In genomic region chr11:89489930-89490329, GRCh38 we compare ENCODE assay signal across 15 cellular contexts. TPM values are rescaled to one million over a fixed set of nuclear protein-coding genes. Genes with fewer than 3 reads are reported as not detected.
DNase-seq lines count a peak whose midpoint lies in the region; ATAC-seq and TF ChIP-seq lines count a peak whose summit lies in the region.
"Had no signal": no experiment of that assay in that cellular context is flagged by ENCODE, and none has a peak within 500 bp of the region (broad histone marks: within the 10 kb centered on the region; RNA-seq: fewer than 3 reads in every experiment).

No MANE protein-coding gene starts in this region.

- TF ChIP-seq CTCF in heart right ventricle (IDR thresholded peaks at IDR 0.05) (no peak), endodermal cell (conservative IDR thresholded peaks at IDR 0.05) (no peak), nephron progenitor cell (IDR thresholded peaks at IDR 0.05) (no peak), mucosa of descending colon (IDR thresholded peaks at IDR 0.05) (no peak)

- H3K4me1 Mint-ChIP-seq in endodermal cell (peaks cover 36% of the 10 kb centered on the region), nephron progenitor cell (peaks cover 38% of the 10 kb centered on the region)
- H3K4me1 Mint-ChIP-seq: activated naive CD8-positive, alpha-beta T cell treated with anti-CD3 and anti-CD28 coated beads, Interleukin-2, amount 50 U/mL, for 24 hours; naive B cell had no signal

- H3K27ac Mint-ChIP-seq in endodermal cell (no peak overlapping the region), nephron progenitor cell (no peak overlapping the region)
- H3K27ac Mint-ChIP-seq: activated naive CD8-positive, alpha-beta T cell treated with anti-CD3 and anti-CD28 coated beads, Interleukin-2, amount 50 U/mL, for 24 hours; activated T-cell treated with anti-CD3 and anti-CD28 coated beads, Interleukin-2, amount 50 U/mL, for 24 hours; naive B cell had no signal

- H3K27ac ChIP-seq in heart right ventricle (peak overlapping the region in 2 of 10 donors; percentile 81 to 83), endodermal cell (ENCODE audit: low read depth, low read length) (no peak overlapping the region)

- no peak overlapping the region for H3K9ac ChIP-seq in endodermal cell (ENCODE audit: extremely low read depth, low read length, poor library complexity, severe bottlenecking)

- ATAC-seq in heart right ventricle: no peak
- no peak for ATAC-seq in left ventricle myocardium superior
- ATAC-seq in GM21360 (IDR thresholded peaks at IDR 0.05; ENCODE audit: unreplicated experiment): no peak
- ATAC-seq in mucosa of descending colon: no peak
- ATAC-seq in HG03565 (IDR thresholded peaks at IDR 0.05; ENCODE audit: unreplicated experiment): no peak
- ATAC-seq: activated naive CD8-positive, alpha-beta T cell treated with anti-CD3 and anti-CD28 coated beads, Interleukin-2, amount 50 U/mL, for 24 hours; PC-3 had no signal

- intact Hi-C loops in heart right ventricle (cut with DNase I): no loop called here
- intact Hi-C loops in left ventricle myocardium superior (cut with micrococcal nuclease): no loop called here
- intact Hi-C loops in mucosa of descending colon (cut with DNase I, micrococcal nuclease): no loop called here

- peak overlapping the region in 7 of 10 donors; percentile 43 to 61 (median 57) for H3K4me3 ChIP-seq in heart right ventricle
- peak overlapping the region; percentile 20 for H3K4me3 ChIP-seq in endodermal cell (ENCODE audit: low read length)
- H3K4me3 ChIP-seq in mucosa of descending colon: no peak overlapping the region

- H3K27me3 Mint-ChIP-seq in endodermal cell (ENCODE audit: insufficient read depth): no peaks in the 10 kb centered on the region
- H3K27me3 Mint-ChIP-seq in nephron progenitor cell (ENCODE audit: low read depth, poor library complexity): peaks cover 10% of the 10 kb centered on the region

- no peaks in the 10 kb centered on the region for H3K36me3 Mint-ChIP-seq in endodermal cell (ENCODE audit: low read depth)
- H3K36me3 Mint-ChIP-seq in nephron progenitor cell (ENCODE audit: low read depth): no peaks in the 10 kb centered on the region
- H3K36me3 Mint-ChIP-seq: naive B cell had no signal

- H3K4me1 ChIP-seq in heart right ventricle (peaks cover 0 to 11% (median 0%) of the 10 kb centered on the region in 9 donors), endodermal cell (ENCODE audit: control insufficient read depth, insufficient read depth, low read length) (peaks cover 2% of the 10 kb centered on the region), mucosa of descending colon (ENCODE audit: low read depth) (no peaks in the 10 kb centered on the region)

- H3K9me3 ChIP-seq in heart right ventricle: no peaks in the 10 kb centered on the region
- no peaks in the 10 kb centered on the region for H3K9me3 ChIP-seq in endodermal cell (ENCODE audit: control insufficient read depth, low read length)
- no peaks in the 10 kb centered on the region for H3K9me3 ChIP-seq in mucosa of descending colon
- H3K9me3 ChIP-seq: Caco-2 had no signal

- H3K36me3 ChIP-seq in heart right ventricle (no peaks in the 10 kb centered on the region), endodermal cell (ENCODE audit: control insufficient read depth, insufficient read depth, low read length) (no peaks in the 10 kb centered on the region), mucosa of descending colon (ENCODE audit: low read depth) (no peaks in the 10 kb centered on the region)

- H3K9me3 Mint-ChIP-seq in endodermal cell (no peaks in the 10 kb centered on the region), nephron progenitor cell (no peaks in the 10 kb centered on the region)
- H3K9me3 Mint-ChIP-seq: activated naive CD8-positive, alpha-beta T cell treated with anti-CD3 and anti-CD28 coated beads, Interleukin-2, amount 50 U/mL, for 24 hours; activated T-cell treated with anti-CD3 and anti-CD28 coated beads, Interleukin-2, amount 50 U/mL, for 24 hours had no signal

- H3K4me3 Mint-ChIP-seq in endodermal cell: peak overlapping the region; percentile 69
- peak overlapping the region; percentile 85 for H3K4me3 Mint-ChIP-seq in nephron progenitor cell
- H3K4me3 Mint-ChIP-seq: activated naive CD8-positive, alpha-beta T cell treated with anti-CD3 and anti-CD28 coated beads, Interleukin-2, amount 50 U/mL, for 24 hours; activated T-cell treated with anti-CD3 and anti-CD28 coated beads, Interleukin-2, amount 50 U/mL, for 24 hours; naive B cell had no signal

- no peak for DNase-seq in heart right ventricle
- DNase-seq in left ventricle myocardium superior: no peak
- DNase-seq in endodermal cell: no peak
- DNase-seq in nephron progenitor cell: no peak
- DNase-seq in AML-193 (lab: John Stamatoyannopoulos, UW): no peak
- no peak for DNase-seq in mucosa of descending colon
- DNase-seq: activated CD4-positive, alpha-beta T cell treated with anti-CD3 and anti-CD28 coated beads for 1 hour; activated naive CD8-positive, alpha-beta T cell treated with anti-CD3 and anti-CD28 coated beads, Interleukin-2, amount 50 U/mL, for 24 hours; activated T-cell treated with anti-CD3 and anti-CD28 coated beads, Interleukin-2, amount 50 U/mL, for 24 hours; Caco-2; naive B cell; PC-3 had no signal

- H3K27me3 ChIP-seq in heart right ventricle: peaks cover 0 to 18% (median 7%) of the 10 kb centered on the region in 7 donors
- peaks cover 28% of the 10 kb centered on the region for H3K27me3 ChIP-seq in endodermal cell (ENCODE audit: control insufficient read depth, insufficient read depth, low read length, poor library complexity, severe bottlenecking)

- 58 to 73% methylated on average over 1 of the region's 1 CpG for WGBS in heart right ventricle, 2 donors
- WGBS in endodermal cell (ENCODE audit: insufficient coverage in 1 of 2, insufficient read length in 1 of 2), 2 experiments: 83 to 85% methylated on average over 1 of the region's 1 CpG

RNA-seq across cellular contexts. Expression of gene NOX4, which starts 1.2 kb away (rescaled TPM):
- 1 to 10 TPM; 1.5 to 6.7 (median 2.5) TPM for total RNA-seq in heart right ventricle
- 1 to 10 TPM; 1.8 to 4.0 TPM for polyA plus RNA-seq in heart right ventricle
- 1.5 TPM for total RNA-seq in left ventricle myocardium superior
- total RNA-seq in endodermal cell: 1 to 10 TPM; 2.7 to 6.0 TPM
- polyA plus RNA-seq in endodermal cell (2013, experiment 1 of 2): 2.8 TPM
- 4.9 TPM for polyA plus RNA-seq in endodermal cell (2013, experiment 2 of 2)
- 1 to 10 TPM in 1 of 3 donors, under 1 TPM in 1, not detected in 1; 0.65 to 1.2 TPM for total RNA-seq in mucosa of descending colon
- total RNA-seq: Caco-2, PC-3 had no signal
- polyA plus RNA-seq: keratinocyte had no signal
